In genomic region chr5:141121563-141121962, GRCh38 we compare ENCODE assay signal across 10 cellular contexts. TPM values are rescaled to one million over a fixed set of nuclear protein-coding genes. Genes with fewer than 3 reads are reported as not detected.
DNase-seq lines count a peak whose midpoint lies in the region; TF ChIP-seq lines count a peak whose summit lies in the region.
"Had no signal": no experiment of that assay in that cellular context is flagged by ENCODE, and none has a peak within 500 bp of the region (broad histone marks: within the 10 kb centered on the region; RNA-seq: fewer than 3 reads in every experiment).

TSS of gene PCDHB4 (plus strand) at chr5:141121818. CDS start at chr5:141121999, 181 bp downstream.

- peak; percentile 45 for DNase-seq in endothelial cell (ENCODE audit: low spot score)
- peak; percentile 25 for DNase-seq in neural progenitor cell (ENCODE audit: low spot score)
- DNase-seq in nephron progenitor cell, result no peak
- no peak for DNase-seq in CD1c-positive myeloid dendritic cell (ENCODE audit: extremely low spot score)
- DNase-seq in iPS-NIHi11 (ENCODE audit: low spot score), result no peak
- no peak for DNase-seq in OCI-M2 (lab: John Stamatoyannopoulos, UW; ENCODE audit: unreplicated experiment)
- DNase-seq: foreskin melanocyte had no signal

- peaks cover 17% of the 10 kb centered on the region for H3K36me3 Mint-ChIP-seq in endothelial cell (ENCODE audit: low read depth, unreplicated experiment)
- H3K36me3 Mint-ChIP-seq in neural progenitor cell, result peaks cover 13% of the 10 kb centered on the region
- peaks cover 74% of the 10 kb centered on the region for H3K36me3 Mint-ChIP-seq in nephron progenitor cell (ENCODE audit: low read depth)

- no peak within 1 kb of the TSS for H3K9ac ChIP-seq in neural progenitor cell

- H3K36me3 ChIP-seq in neural progenitor cell, result peaks cover 7% of the 10 kb centered on the region

- H3K79me2 ChIP-seq in neural progenitor cell (ENCODE audit: low read depth), result no peaks in the 10 kb centered on the region

- H3K4me1 Mint-ChIP-seq in endothelial cell (ENCODE audit: unreplicated experiment), result no peaks in the 10 kb centered on the region
- H3K4me1 Mint-ChIP-seq in neural progenitor cell, result no peaks in the 10 kb centered on the region
- no peaks in the 10 kb centered on the region for H3K4me1 Mint-ChIP-seq in nephron progenitor cell

- H3F3A ChIP-seq in neural progenitor cell (ENCODE audit: low read depth), result no peaks in the 10 kb centered on the region

- H3K27ac Mint-ChIP-seq in endothelial cell (ENCODE audit: unreplicated experiment) (no peak within 1 kb of the TSS), neural progenitor cell (no peak within 1 kb of the TSS), nephron progenitor cell (no peak within 1 kb of the TSS)

- no peak within 1 kb of the TSS for H3K4me3 ChIP-seq in neural progenitor cell

- H3K4me2 ChIP-seq in neural progenitor cell, result no peak within 1 kb of the TSS

- peaks cover 5% of the 10 kb centered on the region for H3K9me3 ChIP-seq in neural progenitor cell (ENCODE audit: low read depth)

- H3K9me3 Mint-ChIP-seq in endothelial cell (ENCODE audit: unreplicated experiment), result no peaks in the 10 kb centered on the region
- H3K9me3 Mint-ChIP-seq in neural progenitor cell, result peaks cover 32% of the 10 kb centered on the region
- peaks cover 77% of the 10 kb centered on the region for H3K9me3 Mint-ChIP-seq in nephron progenitor cell

- H4K20me1 ChIP-seq in neural progenitor cell (ENCODE audit: low read depth), result no peaks in the 10 kb centered on the region

- no peaks in the 10 kb centered on the region for H3K27me3 Mint-ChIP-seq in endothelial cell (ENCODE audit: unreplicated experiment)
- peaks cover 4% of the 10 kb centered on the region for H3K27me3 Mint-ChIP-seq in neural progenitor cell (ENCODE audit: insufficient read depth, low read depth)
- no peaks in the 10 kb centered on the region for H3K27me3 Mint-ChIP-seq in nephron progenitor cell (ENCODE audit: low read depth, poor library complexity)

- H3K27ac ChIP-seq in C4-2B, result no peak within 1 kb of the TSS
- H3K27ac ChIP-seq in neural progenitor cell, result no peak within 1 kb of the TSS

- H2AFZ ChIP-seq in neural progenitor cell (replicated peaks), result no peak within 1 kb of the TSS

- H3K4me3 Mint-ChIP-seq in endothelial cell (ENCODE audit: unreplicated experiment), result peak within 1 kb of the TSS; percentile 1
- H3K4me3 Mint-ChIP-seq in neural progenitor cell, result no peak within 1 kb of the TSS
- no peak within 1 kb of the TSS for H3K4me3 Mint-ChIP-seq in nephron progenitor cell

- TF ChIP-seq CTCF in C4-2B (conservative IDR thresholded peaks at IDR 0.05) (peak; percentile 75), LNCAP (IDR thresholded peaks at IDR 0.05) (peak; percentile 65), endothelial cell (IDR thresholded peaks at IDR 0.05; ENCODE audit: unreplicated experiment) (peak; percentile 81), neural progenitor cell (IDR thresholded peaks at IDR 0.05) (peak; percentile 44), nephron progenitor cell (IDR thresholded peaks at IDR 0.05) (no peak)

- H3K4me1 ChIP-seq in neural progenitor cell, result no peaks in the 10 kb centered on the region

- no peaks in the 10 kb centered on the region for H3K27me3 ChIP-seq in neural progenitor cell

RNA-seq across cellular contexts. Expression of gene PCDHB4, which starts in this region (rescaled TPM):
- 2.3 TPM for total RNA-seq in endothelial cell (ENCODE audit: unreplicated experiment)
- 1.9 and 2.3 TPM in 2 replicates for total RNA-seq in neural progenitor cell (ENCODE audit: low replicate concordance)
- total RNA-seq: OCI-LY7 had no signal

Comparison
In these comparisons a context has a peak if more than half of its experiments do, and no peak if none do; other contexts are left out.
1. DNase-seq: peak in endothelial cell (single experiment) and neural progenitor cell (single experiment); none in nephron progenitor cell (single experiment), CD1c-positive myeloid dendritic cell (single experiment), iPS-NIHi11 (single experiment) and OCI-M2 (single experiment).